Comparison of ENCODE assay signal across 8 cellular contexts in the genomic region with DNA sequence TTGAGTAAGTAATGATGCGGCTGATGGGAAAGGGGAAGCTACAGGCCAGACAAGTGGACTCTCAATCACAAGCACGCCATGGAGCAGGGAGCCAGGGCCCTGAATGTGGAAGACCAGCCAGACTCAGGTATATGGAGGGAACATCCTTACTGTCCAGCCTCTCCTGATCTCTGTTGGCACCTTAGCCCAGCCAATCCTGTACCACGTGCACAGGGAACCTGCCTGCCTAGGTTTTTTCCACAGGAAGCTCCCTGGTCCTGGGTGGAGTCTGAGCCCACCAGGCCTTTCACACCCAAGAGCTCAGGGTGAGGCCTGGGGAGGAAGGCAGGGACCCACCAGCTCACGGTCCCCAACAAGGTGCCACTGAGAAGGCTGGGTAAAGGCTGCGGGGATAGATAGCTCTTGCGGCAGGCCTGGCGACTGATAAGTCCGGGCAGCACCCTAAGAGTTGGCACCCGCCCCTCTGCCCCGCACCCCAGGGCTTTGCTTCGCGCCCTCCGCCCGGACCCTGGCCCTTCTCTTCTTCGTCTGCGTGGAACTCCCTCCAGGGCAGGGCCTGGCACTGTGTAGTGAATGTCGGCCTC. TPM values are rescaled to one million over a fixed set of nuclear protein-coding genes. Genes with fewer than 3 reads are reported as not detected.
A peak's percentile ranks its signal among the peaks of the same experiment; 100 is the strongest.
DNase-seq lines count a peak whose midpoint lies in the region; ATAC-seq and TF ChIP-seq lines count a peak whose summit lies in the region.

No MANE protein-coding gene starts in this region.

- CTCF ChIA-PET in activated naive CD4-positive, alpha-beta T cell treated with anti-CD3 and anti-CD28 coated beads for 36 hours (lab: Charles Lee), result interaction anchor here (0.7 to 5.4 kb wide), 4 partner anchors 87 to 440 kb away, joined by 3 to 171 read pairs (median 4); partner anchors contain the start of gene BSN

- TF ChIP-seq CTCF in fibroblast of villous mesenchyme (IDR thresholded peaks at IDR 0.05; ENCODE audit: insufficient read depth, low read depth, low read length), result no peak

- ATAC-seq in T-helper 17 cell, result no peak

- peak overlapping the region; percentile 96 for H3K27ac Mint-ChIP-seq in activated naive CD4-positive, alpha-beta T cell treated with anti-CD3 and anti-CD28 coated beads for 36 hours
- peak overlapping the region; percentile 70 for H3K27ac Mint-ChIP-seq in T-helper 17 cell

- intact Hi-C loops in activated naive CD4-positive, alpha-beta T cell treated with anti-CD3 and anti-CD28 coated beads for 36 hours (cut with micrococcal nuclease), result loop anchor here (5.0 to 10.0 kb wide), 5 partner anchors 221 to 651 kb away; partner anchors contain the start of genes NDUFAF3, QRICH1 and USP4
- intact Hi-C loops in head of caudate nucleus (cut with DNase I), result loop anchor here (5.0 kb wide), 1 partner anchor 131 kb away; no protein-coding TSS in a partner anchor

- H3K36me3 Mint-ChIP-seq in activated naive CD4-positive, alpha-beta T cell treated with anti-CD3 and anti-CD28 coated beads for 36 hours (ENCODE audit: low read depth), result peaks cover 13% of the 10 kb centered on the region
- no peaks in the 10 kb centered on the region for H3K36me3 Mint-ChIP-seq in T-helper 17 cell (ENCODE audit: low read depth)

- H3K9me3 ChIP-seq in T-helper 17 cell (ENCODE audit: control insufficient read depth, low read length, poor library complexity, severe bottlenecking), result no peaks in the 10 kb centered on the region

- peaks cover 36% of the 10 kb centered on the region for H3K4me1 Mint-ChIP-seq in activated naive CD4-positive, alpha-beta T cell treated with anti-CD3 and anti-CD28 coated beads for 36 hours (ENCODE audit: low read depth)
- H3K4me1 Mint-ChIP-seq in T-helper 17 cell, result peaks cover 24% of the 10 kb centered on the region

- no peaks in the 10 kb centered on the region for H3K9me3 Mint-ChIP-seq in activated naive CD4-positive, alpha-beta T cell treated with anti-CD3 and anti-CD28 coated beads for 36 hours

- H3K4me3 ChIP-seq in fibroblast of villous mesenchyme (ENCODE audit: low read depth, low read length), result peak overlapping the region; percentile 82
- peak overlapping the region; percentile 78 for H3K4me3 ChIP-seq in skeletal muscle cell (ENCODE audit: low read depth, low read length)

- DNase-seq in activated naive CD4-positive, alpha-beta T cell treated with anti-CD3 and anti-CD28 coated beads for 36 hours, result peak; percentile 40
- no peak for DNase-seq in activated naive CD4-positive, alpha-beta T cell treated with Interleukin-2 at 50 U/mL for 16 hours
- no peak for DNase-seq in T-helper 17 cell
- DNase-seq in fibroblast of villous mesenchyme (ENCODE audit: low read depth), result no peak
- DNase-seq in skeletal muscle cell (ENCODE audit: low read depth), result no peak
- DNase-seq in T1000 (lab: John Stamatoyannopoulos, UW), result no peak
- DNase-seq in iPS-NIHi7 (ENCODE audit: extremely low spot score), result no peak
- DNase-seq in head of caudate nucleus, result no peak

- H3K27me3 Mint-ChIP-seq in activated naive CD4-positive, alpha-beta T cell treated with anti-CD3 and anti-CD28 coated beads for 36 hours (ENCODE audit: low read depth), result no peaks in the 10 kb centered on the region
- no peaks in the 10 kb centered on the region for H3K27me3 Mint-ChIP-seq in T-helper 17 cell

- peak overlapping the region; percentile 94 for H3K4me3 Mint-ChIP-seq in activated naive CD4-positive, alpha-beta T cell treated with anti-CD3 and anti-CD28 coated beads for 36 hours
- peak overlapping the region; percentile 95 for H3K4me3 Mint-ChIP-seq in T-helper 17 cell

RNA-seq across cellular contexts. Expression of gene APEH, which starts 0.9 kb away (rescaled TPM):
- 100 to 1,000 TPM; 120 to 122 TPM for total RNA-seq in activated naive CD4-positive, alpha-beta T cell treated with anti-CD3 and anti-CD28 coated beads for 36 hours
- total RNA-seq in T-helper 17 cell (10 to 100 TPM; 61.2 to 71.0 TPM), fibroblast of villous mesenchyme (104 and 109 TPM in 2 replicates)

RNA-seq across cellular contexts. Expression of gene MST1, which starts 16.1 kb away (rescaled TPM):
- 10 to 100 TPM; 10.7 to 13.1 TPM for total RNA-seq in activated naive CD4-positive, alpha-beta T cell treated with anti-CD3 and anti-CD28 coated beads for 36 hours
- 10 to 100 TPM in 1 of 2 donors, 1 to 10 TPM in 1; 7.5 to 11.3 TPM for total RNA-seq in T-helper 17 cell
- 1.7 and 5.2 TPM in 2 replicates for total RNA-seq in fibroblast of villous mesenchyme

RNA-seq across cellular contexts. Expression of gene RNF123, which starts 16.1 kb away (rescaled TPM):
- 10 to 100 TPM; 20.3 to 21.5 TPM for total RNA-seq in activated naive CD4-positive, alpha-beta T cell treated with anti-CD3 and anti-CD28 coated beads for 36 hours
- total RNA-seq in T-helper 17 cell (10 to 100 TPM; 37.7 to 45.1 TPM), fibroblast of villous mesenchyme (25.8 and 31.5 TPM in 2 replicates)

RNA-seq across cellular contexts. Expression of gene AMIGO3, which starts 46.3 kb away (rescaled TPM):
- not detected for total RNA-seq in activated naive CD4-positive, alpha-beta T cell treated with anti-CD3 and anti-CD28 coated beads for 36 hours
- total RNA-seq in T-helper 17 cell (under 1 TPM in 1 of 2 donors, not detected in 1; 0.99 TPM), fibroblast of villous mesenchyme (0.43 and 1.6 TPM in 2 replicates)

RNA-seq across cellular contexts. Expression of gene GMPPB, which starts 50.5 kb away (rescaled TPM):
- total RNA-seq in activated naive CD4-positive, alpha-beta T cell treated with anti-CD3 and anti-CD28 coated beads for 36 hours, result 10 to 100 TPM; 25.6 to 27.4 TPM
- total RNA-seq in T-helper 17 cell (10 to 100 TPM; 42.9 to 61.9 TPM), fibroblast of villous mesenchyme (30.2 and 31.6 TPM in 2 replicates)
